ENCODE assay signal across 27 cellular contexts in genomic region chr6:166433096-166433495, GRCh38.
"Had no signal": no experiment of that assay in that cellular context is flagged by ENCODE, and none has a peak within 500 bp of the region (broad histone marks: within the 10 kb centered on the region; RNA-seq: fewer than 3 reads in every experiment).

No MANE protein-coding gene starts in this region.

- H3K9me3 ChIP-seq: colonic mucosa, esophagus squamous epithelium, lower lobe of right lung, neutrophil, ovary, right lobe of liver, testis, transverse colon had no signal

- H3K9me3 Mint-ChIP-seq: activated naive CD4-positive, alpha-beta T cell treated with anti-CD3 and anti-CD28 coated beads, Interleukin-2, amount 50 U/mL, for 72 hours; activated T-helper 2 cell treated with anti-CD3 and anti-CD28 coated beads, Interferon-gamma antibody, Interleukin-2, Interleukin-4, amounts not matched to agents 10 μg/mL and 5 μg/mL and 100 μg/mL, durations not matched to agents 14 hours and 24 hours and 36 hours had no signal

- H3K27ac ChIP-seq: colonic mucosa, epithelial cell of prostate, esophagus squamous epithelium, heart right ventricle, lower lobe of right lung, neutrophil, ovary, right lobe of liver, testis, transverse colon had no signal

- H3K27ac Mint-ChIP-seq: activated naive CD4-positive, alpha-beta T cell treated with anti-CD3 and anti-CD28 coated beads, Interleukin-2, amount 50 U/mL, for 72 hours; activated T-helper 2 cell treated with anti-CD3 and anti-CD28 coated beads, Interferon-gamma antibody, Interleukin-2, Interleukin-4, amounts not matched to agents 10 μg/mL and 5 μg/mL and 100 μg/mL, durations not matched to agents 14 hours and 24 hours and 36 hours; naive B cell; nephron progenitor cell; progenitor cell of endocrine pancreas; T-helper 2 cell treated with Interferon-gamma antibody and Interleukin-4, amounts not matched to agents 5 μg/mL and 100 μg/mL, for 36 hours had no signal

- ATAC-seq: activated naive CD4-positive, alpha-beta T cell treated with anti-CD3 and anti-CD28 coated beads, Interleukin-2, amount 50 U/mL, for 72 hours; heart right ventricle; left lobe of liver; lower lobe of right lung; right lobe of liver had no signal

- DNase-seq: activated CD4-positive, alpha-beta T cell treated with anti-CD3 and anti-CD28 coated beads for 4 hours; activated CD4-positive, alpha-beta T cell treated with anti-CD3 and anti-CD28 coated beads, Interleukin-2, amount 50 U/mL, for 4 hours; activated T-cell treated with anti-CD3 and anti-CD28 coated beads, Interleukin-2, amount 50 U/mL, for 48 hours; anterior cingulate cortex; cerebellar nuclear complex; colonic mucosa; effector CD8-positive, alpha-beta T cell; esophagus squamous epithelium; foreskin melanocyte; heart right ventricle; lower lobe of right lung; naive B cell; nephron progenitor cell; ovary; right lobe of liver; stimulated activated CD4-positive, alpha-beta T cell treated with anti-CD3 and anti-CD28 coated beads, Interleukin-2, amount 100 ng/mL, for 48 hours; stimulated activated naive CD4-positive, alpha-beta T cell treated with Interleukin-2 at 50 U/mL for 16 hours; T-helper 1 cell; testis; transverse colon had no signal

- H3K27me3 ChIP-seq: colonic mucosa, esophagus squamous epithelium, heart right ventricle, neutrophil, ovary, right lobe of liver, testis, transverse colon had no signal

- H3K4me3 Mint-ChIP-seq: naive B cell; nephron progenitor cell; T-helper 2 cell treated with Interferon-gamma antibody and Interleukin-4, amounts not matched to agents 5 μg/mL and 100 μg/mL, for 36 hours had no signal

- H3K4me1 ChIP-seq: colonic mucosa, right lobe of liver, testis, transverse colon had no signal

- H3K27me3 Mint-ChIP-seq: progenitor cell of endocrine pancreas had no signal

- H3K4me3 ChIP-seq: colonic mucosa, esophagus squamous epithelium, heart right ventricle, lower lobe of right lung, ovary, right lobe of liver, testis, transverse colon had no signal

- H3K36me3 ChIP-seq: colonic mucosa, ovary, right lobe of liver, transverse colon had no signal
